In genomic region chr7:78159537-78159936, GRCh38 we compare ENCODE assay signal across 24 cellular contexts.
"Had no signal": no experiment of that assay in that cellular context is flagged by ENCODE, and none has a peak within 500 bp of the region (broad histone marks: within the 10 kb centered on the region; RNA-seq: fewer than 3 reads in every experiment).

No MANE protein-coding gene starts in this region.

- H3K4me1 Mint-ChIP-seq: mesothelial cell of epicardium; naive B cell; neural progenitor cell; stimulated activated naive B cell treated with anti-CD40 and anti-IgM and Interleukin-4, amounts not matched to agents 10 μg/mL and 1 μg/mL and 100 μg/mL, for 72 hours had no signal

- H3K4me1 ChIP-seq: gastrocnemius medialis, left lung, neural progenitor cell, parathyroid adenoma, right lobe of liver, stomach, tibial nerve, upper lobe of left lung had no signal

- H3K4me3 Mint-ChIP-seq: mesothelial cell of epicardium; naive B cell; natural killer cell treated with Interleukin-12 subunit alpha and Interleukin-12 subunit beta and Interleukin-15 and Interleukin-18, amount 100 ng/mL, for 72 hours; neural progenitor cell; stimulated activated naive B cell treated with anti-CD40 and anti-IgM and Interleukin-4, amounts not matched to agents 10 μg/mL and 1 μg/mL and 100 μg/mL, for 72 hours had no signal

- H3K36me3 ChIP-seq: gastrocnemius medialis, left lung, neural progenitor cell, right lobe of liver, thoracic aorta, upper lobe of left lung had no signal

- H3K4me3 ChIP-seq: dorsolateral prefrontal cortex, gastrocnemius medialis, left lung, mucosa of descending colon, neural progenitor cell, right lobe of liver, stomach, thoracic aorta, tibial nerve, upper lobe of left lung had no signal

- DNase-seq: dorsolateral prefrontal cortex; effector CD4-positive, alpha-beta T cell; gastrocnemius medialis; head of caudate nucleus; kidney; left cardiac atrium; left lung; mesenchymal stem cell; mucosa of descending colon; naive B cell; right lobe of liver; small intestine; stimulated activated CD4-positive, alpha-beta T cell treated with anti-CD3 and anti-CD28 coated beads, Interleukin-15, amount 100 ng/mL, for 24 hours; stimulated activated CD4-positive, alpha-beta T cell treated with anti-CD3 and anti-CD28 coated beads, Interleukin-2, amount 100 ng/mL, for 48 hours; stimulated activated naive B cell treated with anti-CD40 and anti-IgM and Interleukin-4, amounts not matched to agents 10 μg/mL and 1 μg/mL and 100 μg/mL, for 72 hours; stomach; upper lobe of left lung had no signal

- H3K9me3 ChIP-seq: gastrocnemius medialis, left lung, mucosa of descending colon, right lobe of liver, stomach, thoracic aorta, tibial nerve, upper lobe of left lung had no signal

- H3K27me3 ChIP-seq: dorsolateral prefrontal cortex, gastrocnemius medialis, left lung, neural progenitor cell, right lobe of liver, stomach, tibial nerve, upper lobe of left lung had no signal

- H3K9me3 Mint-ChIP-seq: mesothelial cell of epicardium; natural killer cell treated with Interleukin-12 subunit alpha and Interleukin-12 subunit beta and Interleukin-15 and Interleukin-18, amount 100 ng/mL, for 72 hours; neural progenitor cell; stimulated activated naive B cell treated with anti-CD40 and anti-IgM and Interleukin-4, amounts not matched to agents 10 μg/mL and 1 μg/mL and 100 μg/mL, for 72 hours had no signal

- H3K27ac ChIP-seq: gastrocnemius medialis, left lung, neural progenitor cell, parathyroid adenoma, right lobe of liver, stomach, thoracic aorta, tibial nerve, upper lobe of left lung had no signal

- ATAC-seq: gastrocnemius medialis; left cardiac atrium; left lung; mucosa of descending colon; right lobe of liver; stimulated activated naive B cell treated with anti-CD40 and anti-IgM and Interleukin-4, amounts not matched to agents 10 μg/mL and 1 μg/mL and 100 μg/mL, for 72 hours had no signal

- H3K9ac ChIP-seq: neural progenitor cell, parathyroid adenoma had no signal

- H3K27ac Mint-ChIP-seq: mesothelial cell of epicardium; natural killer cell treated with Interleukin-12 subunit alpha and Interleukin-12 subunit beta and Interleukin-15 and Interleukin-18, amount 100 ng/mL, for 72 hours; neural progenitor cell; progenitor cell of endocrine pancreas; stimulated activated naive B cell treated with anti-CD40 and anti-IgM and Interleukin-4, amounts not matched to agents 10 μg/mL and 1 μg/mL and 100 μg/mL, for 72 hours had no signal
